1 cellular context compared by ENCODE assay signal in the genomic region with DNA sequence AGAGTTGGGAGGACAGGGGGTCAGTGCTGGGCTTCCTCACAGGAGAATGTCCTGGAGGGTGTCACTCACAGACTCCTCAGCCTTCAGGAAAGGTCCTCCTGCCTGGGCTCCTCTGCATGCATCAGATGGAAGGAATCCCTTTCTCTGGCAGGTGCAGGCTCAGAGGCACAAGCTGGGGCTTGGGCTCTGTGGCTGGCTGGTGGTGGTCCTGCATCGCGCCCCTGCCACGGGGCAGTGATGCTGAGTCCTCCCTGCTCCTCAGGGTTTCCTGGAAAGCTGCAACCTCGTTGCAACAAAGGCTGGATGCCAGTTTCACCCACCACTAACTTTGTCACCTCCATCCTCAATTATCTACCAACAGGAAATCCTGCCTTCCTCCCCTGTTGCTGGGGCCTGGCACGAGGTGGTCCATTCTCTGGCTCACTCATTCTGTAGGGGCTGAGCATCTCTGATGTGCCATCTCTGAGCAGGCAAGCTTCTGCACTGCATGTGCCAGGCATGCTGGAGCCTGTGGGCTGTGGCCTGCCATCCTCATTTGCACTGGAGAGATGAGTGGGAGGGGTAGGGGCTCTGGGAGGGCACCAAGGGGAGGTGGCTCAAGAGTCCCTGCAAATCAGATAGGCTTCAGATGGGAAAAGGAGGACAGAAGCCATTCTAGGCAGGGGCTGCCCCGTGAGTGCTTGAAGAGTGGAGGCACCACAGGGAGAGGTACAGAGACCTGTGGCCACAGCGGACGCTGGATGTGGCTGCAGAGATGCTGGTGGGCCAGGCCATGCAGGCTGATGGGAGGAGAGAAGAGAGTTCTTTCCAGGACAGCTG.
TF ChIP-seq lines count a peak whose summit lies in the region.

No MANE protein-coding gene starts in this region.

TF ChIP-seq in H1, 55 proteins besides CTCF, POLR2A, EP300 and RAD21:
- TF ChIP-seq CTBP2 (IDR thresholded peaks at IDR 0.05; ENCODE audit: borderline replicate concordance, insufficient read depth, insufficient read length, low read length) = no peak
- TF ChIP-seq, protein P1, sequence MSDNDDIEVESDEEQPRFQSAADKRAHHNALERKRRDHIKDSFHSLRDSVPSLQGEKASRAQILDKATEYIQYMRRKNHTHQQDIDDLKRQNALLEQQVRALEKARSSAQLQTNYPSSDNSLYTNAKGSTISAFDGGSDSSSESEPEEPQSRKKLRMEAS (IDR thresholded peaks at IDR 0.05) = no peak
- TF ChIP-seq, protein P2, sequence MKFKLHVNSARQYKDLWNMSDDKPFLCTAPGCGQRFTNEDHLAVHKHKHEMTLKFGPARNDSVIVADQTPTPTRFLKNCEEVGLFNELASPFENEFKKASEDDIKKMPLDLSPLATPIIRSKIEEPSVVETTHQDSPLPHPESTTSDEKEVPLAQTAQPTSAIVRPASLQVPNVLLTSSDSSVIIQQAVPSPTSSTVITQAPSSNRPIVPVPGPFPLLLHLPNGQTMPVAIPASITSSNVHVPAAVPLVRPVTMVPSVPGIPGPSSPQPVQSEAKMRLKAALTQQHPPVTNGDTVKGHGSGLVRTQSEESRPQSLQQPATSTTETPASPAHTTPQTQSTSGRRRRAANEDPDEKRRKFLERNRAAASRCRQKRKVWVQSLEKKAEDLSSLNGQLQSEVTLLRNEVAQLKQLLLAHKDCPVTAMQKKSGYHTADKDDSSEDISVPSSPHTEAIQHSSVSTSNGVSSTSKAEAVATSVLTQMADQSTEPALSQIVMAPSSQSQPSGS (IDR thresholded peaks at IDR 0.05; ENCODE audit: low read length) = no peak
- TF ChIP-seq TBP (IDR thresholded peaks at IDR 0.05; ENCODE audit: low read depth, low read length) = no peak
- no peak for TF ChIP-seq CHD1 (IDR thresholded peaks at IDR 0.05; ENCODE audit: low read depth, low read length)
- TF ChIP-seq ASH2L (IDR thresholded peaks at IDR 0.05; ENCODE audit: low read length) = no peak
- TF ChIP-seq, protein P3, sequence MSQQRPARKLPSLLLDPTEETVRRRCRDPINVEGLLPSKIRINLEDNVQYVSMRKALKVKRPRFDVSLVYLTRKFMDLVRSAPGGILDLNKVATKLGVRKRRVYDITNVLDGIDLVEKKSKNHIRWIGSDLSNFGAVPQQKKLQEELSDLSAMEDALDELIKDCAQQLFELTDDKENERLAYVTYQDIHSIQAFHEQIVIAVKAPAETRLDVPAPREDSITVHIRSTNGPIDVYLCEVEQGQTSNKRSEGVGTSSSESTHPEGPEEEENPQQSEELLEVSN (IDR thresholded peaks at IDR 0.05) = no peak
- TF ChIP-seq JUN (IDR thresholded peaks at IDR 0.05; ENCODE audit: low read depth, low read length) = no peak
- no peak for TF ChIP-seq BACH1 (IDR thresholded peaks at IDR 0.05; ENCODE audit: low read length)
- TF ChIP-seq RNF2 (IDR thresholded peaks at IDR 0.05; ENCODE audit: borderline replicate concordance, low read depth, low read length, missing control alignments, poor library complexity, severe bottlenecking) = no peak
- TF ChIP-seq SP4 (IDR thresholded peaks at IDR 0.05; ENCODE audit: low read length) = no peak
- no peak for TF ChIP-seq CREB1 (IDR thresholded peaks at IDR 0.05)
- no peak for TF ChIP-seq RXRA (IDR thresholded peaks at IDR 0.05; ENCODE audit: insufficient read depth, low read depth, low read length)
- no peak for TF ChIP-seq CEBPB (IDR thresholded peaks at IDR 0.05; ENCODE audit: low read depth, low read length)
- TF ChIP-seq KDM1A (IDR thresholded peaks at IDR 0.05; ENCODE audit: borderline replicate concordance, low read length) = no peak
- no peak for TF ChIP-seq CBX8 (IDR thresholded peaks at IDR 0.05; ENCODE audit: borderline replicate concordance, low read depth, low read length)
- TF ChIP-seq POU5F1 (IDR thresholded peaks at IDR 0.05; ENCODE audit: low read depth, low read length) = no peak
- no peak for TF ChIP-seq TAF7 (optimal IDR thresholded peaks at IDR 0.05; ENCODE audit: borderline replicate concordance, low read depth, low read length)
- no peak for TF ChIP-seq TCF12 (IDR thresholded peaks at IDR 0.05; ENCODE audit: low read depth, low read length)
- no peak for TF ChIP-seq EGR1 (IDR thresholded peaks at IDR 0.05; ENCODE audit: borderline replicate concordance, low read depth, low read length)
